ENCODE assay signal across 15 cellular contexts in genomic region chr7:137354361-137354760, GRCh38. TPM values are rescaled to one million over a fixed set of nuclear protein-coding genes. Genes with fewer than 3 reads are reported as not detected.
DNase-seq lines count a peak whose midpoint lies in the region; ATAC-seq lines count a peak whose summit lies in the region.
"Had no signal": no experiment of that assay in that cellular context is flagged by ENCODE, and none has a peak within 500 bp of the region (broad histone marks: within the 10 kb centered on the region; RNA-seq: fewer than 3 reads in every experiment).

No MANE protein-coding gene starts in this region.

- peaks cover 2 to 11% of the 10 kb centered on the region in 2 donors for H3K9me3 Mint-ChIP-seq in activated T-cell treated with anti-CD3 and anti-CD28 coated beads, Interleukin-2, amount 50 U/mL, for 72 hours
- no peaks in the 10 kb centered on the region for H3K9me3 Mint-ChIP-seq in activated CD8-positive, alpha-beta memory T cell treated with anti-CD3 and anti-CD28 coated beads, Interleukin-2, amount 10 ng/mL, durations not matched to agents 7 days and 5 days (ENCODE audit: low read depth)

- no peak overlapping the region for H3K4me3 Mint-ChIP-seq in activated T-cell treated with anti-CD3 and anti-CD28 coated beads, Interleukin-2, amount 50 U/mL, for 72 hours
- no peak overlapping the region for H3K4me3 Mint-ChIP-seq in activated CD8-positive, alpha-beta memory T cell treated with anti-CD3 and anti-CD28 coated beads, Interleukin-2, amount 10 ng/mL, durations not matched to agents 7 days and 5 days
- H3K4me3 Mint-ChIP-seq: activated naive CD4-positive, alpha-beta T cell treated with anti-CD3 and anti-CD28 coated beads, Interleukin-2, amount 10 ng/mL, durations not matched to agents 7 days and 5 days; CD8-positive, alpha-beta memory T cell; neural crest cell; stimulated activated naive CD8-positive, alpha-beta T cell treated with anti-CD3 and anti-CD28 coated beads, Interleukin-15, Interleukin-2, amounts not matched to agents 100 ng/mL and 50 ng/mL, for 24 hours; WTC11 had no signal

- H3K36me3 Mint-ChIP-seq in activated T-cell treated with anti-CD3 and anti-CD28 coated beads, Interleukin-2, amount 50 U/mL, for 72 hours (ENCODE audit: insufficient read depth in 2 of 2) = no peaks in the 10 kb centered on the region
- no peaks in the 10 kb centered on the region for H3K36me3 Mint-ChIP-seq in activated CD8-positive, alpha-beta memory T cell treated with anti-CD3 and anti-CD28 coated beads, Interleukin-2, amount 10 ng/mL, durations not matched to agents 7 days and 5 days
- H3K36me3 Mint-ChIP-seq: activated naive CD4-positive, alpha-beta T cell treated with anti-CD3 and anti-CD28 coated beads, Interleukin-2, amount 10 ng/mL, durations not matched to agents 7 days and 5 days; CD8-positive, alpha-beta memory T cell had no signal

- CTCF ChIA-PET in activated CD8-positive, alpha-beta memory T cell treated with anti-CD3 and anti-CD28 coated beads, Interleukin-2, amount 10 ng/mL, durations not matched to agents 7 days and 5 days (lab: Charles Lee) = no interaction called here

- H3K4me1 Mint-ChIP-seq in activated T-cell treated with anti-CD3 and anti-CD28 coated beads, Interleukin-2, amount 50 U/mL, for 72 hours (ENCODE audit: low read depth) = no peaks in the 10 kb centered on the region
- H3K4me1 Mint-ChIP-seq in activated CD8-positive, alpha-beta memory T cell treated with anti-CD3 and anti-CD28 coated beads, Interleukin-2, amount 10 ng/mL, durations not matched to agents 7 days and 5 days = no peaks in the 10 kb centered on the region
- H3K4me1 Mint-ChIP-seq: activated naive CD4-positive, alpha-beta T cell treated with anti-CD3 and anti-CD28 coated beads, Interleukin-2, amount 10 ng/mL, durations not matched to agents 7 days and 5 days; CD8-positive, alpha-beta memory T cell; neural crest cell; WTC11 had no signal

- ATAC-seq in sciatic nerve = no peak
- no peak for ATAC-seq in activated T-cell treated with anti-CD3 and anti-CD28 coated beads, Interleukin-2, amount 50 U/mL, for 72 hours (replicated peaks in 1 of 2)
- ATAC-seq in GM18861 (IDR thresholded peaks at IDR 0.05; ENCODE audit: unreplicated experiment) = no peak
- no peak for ATAC-seq in activated CD8-positive, alpha-beta memory T cell treated with anti-CD3 and anti-CD28 coated beads, Interleukin-2, amount 10 ng/mL, durations not matched to agents 7 days and 5 days
- ATAC-seq: A549, WTC11 had no signal

- no peak overlapping the region for H3K27ac Mint-ChIP-seq in activated T-cell treated with anti-CD3 and anti-CD28 coated beads, Interleukin-2, amount 50 U/mL, for 72 hours
- H3K27ac Mint-ChIP-seq in activated CD8-positive, alpha-beta memory T cell treated with anti-CD3 and anti-CD28 coated beads, Interleukin-2, amount 10 ng/mL, durations not matched to agents 7 days and 5 days = no peak overlapping the region
- H3K27ac Mint-ChIP-seq: activated naive CD4-positive, alpha-beta T cell treated with anti-CD3 and anti-CD28 coated beads, Interleukin-2, amount 10 ng/mL, durations not matched to agents 7 days and 5 days; CD8-positive, alpha-beta memory T cell; stimulated activated naive CD8-positive, alpha-beta T cell treated with anti-CD3 and anti-CD28 coated beads, Interleukin-15, Interleukin-2, amounts not matched to agents 100 ng/mL and 50 ng/mL, for 24 hours; WTC11 had no signal

- intact Hi-C loops in sciatic nerve (cut with DNase I) = no loop called here

- no peaks in the 10 kb centered on the region for H3K27me3 Mint-ChIP-seq in activated T-cell treated with anti-CD3 and anti-CD28 coated beads, Interleukin-2, amount 50 U/mL, for 72 hours (ENCODE audit: low read depth)
- H3K27me3 Mint-ChIP-seq in activated CD8-positive, alpha-beta memory T cell treated with anti-CD3 and anti-CD28 coated beads, Interleukin-2, amount 10 ng/mL, durations not matched to agents 7 days and 5 days = no peaks in the 10 kb centered on the region
- H3K27me3 Mint-ChIP-seq: activated naive CD4-positive, alpha-beta T cell treated with anti-CD3 and anti-CD28 coated beads, Interleukin-2, amount 10 ng/mL, durations not matched to agents 7 days and 5 days; CD8-positive, alpha-beta memory T cell; stimulated activated naive CD8-positive, alpha-beta T cell treated with anti-CD3 and anti-CD28 coated beads, Interleukin-15, Interleukin-2, amounts not matched to agents 100 ng/mL and 50 ng/mL, for 24 hours had no signal

- peak; percentile 8 for DNase-seq in NCI-H748 (lab: John Stamatoyannopoulos, UW; ENCODE audit: unreplicated experiment)
- no peak for DNase-seq in NCI-H748 treated with DMSO at 0.1 percent for 48 hours (lab: John Stamatoyannopoulos, UW)
- DNase-seq in NCI-H2107 (lab: John Stamatoyannopoulos, UW) = peak; percentile 51
- DNase-seq in cerebellum (ENCODE audit: low spot score) = peak; percentile 15
- peak; percentile 61 for DNase-seq in sciatic nerve (ENCODE audit: low spot score)
- DNase-seq in activated T-cell treated with anti-CD3 and anti-CD28 coated beads, Interleukin-2, amount 50 U/mL, for 72 hours = no peak
- no peak for DNase-seq in activated CD8-positive, alpha-beta memory T cell treated with anti-CD3 and anti-CD28 coated beads, Interleukin-2, amount 10 ng/mL, durations not matched to agents 7 days and 5 days
- DNase-seq: activated naive CD4-positive, alpha-beta T cell treated with anti-CD3 and anti-CD28 coated beads, Interleukin-2, amount 10 ng/mL, durations not matched to agents 7 days and 5 days; CD8-positive, alpha-beta memory T cell; NCI-H1694 treated with DMSO at 0.1 percent for 48 hours had no signal

RNA-seq across cellular contexts. Expression of gene PTN, which starts 10.8 kb away (rescaled TPM):
- 482 TPM for total RNA-seq in cerebellum
- total RNA-seq in sciatic nerve = 5.6 TPM
- total RNA-seq in activated T-cell treated with anti-CD3 and anti-CD28 coated beads, Interleukin-2, amount 50 U/mL, for 72 hours = not detected
- total RNA-seq in activated CD8-positive, alpha-beta memory T cell treated with anti-CD3 and anti-CD28 coated beads, Interleukin-2, amount 10 ng/mL, durations not matched to agents 7 days and 5 days = not detected
- total RNA-seq: CD8-positive, alpha-beta memory T cell had no signal

Comparison
In these comparisons a context has a peak if more than half of its experiments do, and no peak if none do; other contexts are left out.
1. DNase-seq: peak in NCI-H748 (single experiment), NCI-H2107 (single experiment), cerebellum (single experiment) and sciatic nerve (single experiment); none in NCI-H748 treated with DMSO at 0.1 percent for 48 hours (single experiment), activated T-cell treated with anti-CD3 and anti-CD28 coated beads, Interleukin-2, amount 50 U/mL, for 72 hours (0 of 2) and activated CD8-positive, alpha-beta memory T cell treated with anti-CD3 and anti-CD28 coated beads, Interleukin-2, amount 10 ng/mL, durations not matched to agents 7 days and 5 days (single experiment).
2. RNA of gene PTN, which starts 10.8 kb away (total RNA-seq): 482 TPM in cerebellum (single experiment); 5.6 TPM in sciatic nerve (single experiment), not detected in activated T-cell treated with anti-CD3 and anti-CD28 coated beads, Interleukin-2, amount 50 U/mL, for 72 hours and not detected in activated CD8-positive, alpha-beta memory T cell treated with anti-CD3 and anti-CD28 coated beads, Interleukin-2, amount 10 ng/mL, durations not matched to agents 7 days and 5 days; every median in the first group is over 10 times any median in the second.